Comparison of ENCODE assay signal across 9 cellular contexts in the genomic region with DNA sequence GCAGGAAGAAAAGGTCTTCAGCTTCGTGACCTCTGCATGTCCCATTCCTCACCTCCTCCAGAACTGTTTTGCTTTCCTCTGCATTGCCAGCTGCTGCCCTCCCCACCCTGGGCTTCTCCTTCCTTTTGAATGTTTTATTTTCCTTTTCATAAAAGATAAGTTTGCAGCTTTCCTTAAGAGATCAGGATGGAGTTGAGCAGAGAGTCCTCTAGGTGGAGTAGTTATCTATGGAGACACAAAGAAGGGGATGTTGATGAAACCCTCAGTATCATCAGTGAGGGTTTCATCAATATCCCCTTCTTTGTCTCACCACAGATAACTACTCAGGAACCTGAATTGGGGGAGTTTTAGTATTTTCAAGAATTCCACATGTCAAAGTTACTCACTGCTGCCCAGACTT.
A peak's percentile ranks its signal among the peaks of the same experiment; 100 is the strongest.
DNase-seq lines count a peak whose midpoint lies in the region; ATAC-seq lines count a peak whose summit lies in the region.
"Had no signal": no experiment of that assay in that cellular context is flagged by ENCODE, and none has a peak within 500 bp of the region (broad histone marks: within the 10 kb centered on the region; RNA-seq: fewer than 3 reads in every experiment).

No MANE protein-coding gene starts in this region.

- ATAC-seq in GM21367 (IDR thresholded peaks at IDR 0.05; ENCODE audit: unreplicated experiment) (peak; percentile 55), HG03025 (IDR thresholded peaks at IDR 0.05; ENCODE audit: low FRiP score, unreplicated experiment) (no peak), HG02759 (IDR thresholded peaks at IDR 0.05; ENCODE audit: unreplicated experiment) (no peak), HG03342 (IDR thresholded peaks at IDR 0.05; ENCODE audit: unreplicated experiment) (no peak), GM21526 (IDR thresholded peaks at IDR 0.05; ENCODE audit: low FRiP score, unreplicated experiment) (no peak)
- ATAC-seq: gastroesophageal sphincter had no signal

- DNase-seq in AML-193 (lab: John Stamatoyannopoulos, UW) = peak; percentile 34 to 50
- DNase-seq in SKM-1 treated with dmso at 0.1 percent for 144 hours (lab: John Stamatoyannopoulos, UW; ENCODE audit: unreplicated experiment) = peak; percentile 23
- DNase-seq in iPS DF 19.7 (ENCODE audit: low read depth, low spot score) = peak; percentile 5
